Comparison of ENCODE assay signal across 8 cellular contexts in the genomic region with DNA sequence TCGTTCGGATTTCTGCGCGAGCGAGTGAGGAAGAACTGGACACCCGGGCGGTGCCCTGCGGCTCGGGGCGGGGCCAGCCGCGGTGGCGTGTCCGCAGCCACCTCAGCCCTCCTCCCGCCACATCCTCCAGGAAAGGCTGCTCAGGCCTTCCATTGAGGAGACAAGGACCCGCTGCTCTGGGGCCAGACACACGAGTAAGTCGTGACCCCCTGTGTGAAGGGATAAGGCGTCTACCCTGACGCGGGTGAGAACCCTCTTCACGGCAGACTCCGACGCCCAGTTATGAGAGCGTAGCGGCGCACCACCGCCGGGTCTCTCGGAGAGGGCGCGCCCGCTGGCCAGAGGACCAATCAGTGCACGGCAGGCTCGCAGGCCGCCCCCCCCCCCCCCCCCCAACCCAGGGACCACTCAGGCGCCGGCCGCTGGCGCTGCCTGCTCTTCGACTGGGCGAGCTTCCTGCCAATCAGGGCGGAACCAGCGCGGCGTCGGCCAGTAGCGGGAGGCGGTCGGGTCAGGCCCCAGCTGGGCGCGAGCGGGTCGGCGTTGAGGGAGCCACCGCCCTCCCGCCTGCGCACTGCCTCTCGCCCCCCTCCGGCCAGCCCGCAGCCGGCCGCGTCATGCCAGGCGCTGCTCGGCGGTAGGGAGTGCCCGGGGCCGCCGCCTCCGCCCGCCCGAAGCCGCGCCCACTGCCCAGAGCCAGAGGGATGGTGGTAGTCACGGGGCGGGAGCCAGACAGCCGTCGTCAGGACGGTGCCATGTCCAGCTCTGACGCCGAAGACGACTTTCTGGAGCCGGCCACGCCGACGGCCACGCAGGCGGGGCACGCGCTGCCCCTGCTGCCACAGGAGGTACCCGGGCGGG. TPM values are rescaled to one million over a fixed set of nuclear protein-coding genes. Genes with fewer than 3 reads are reported as not detected.
DNase-seq lines count a peak whose midpoint lies in the region; ATAC-seq and TF ChIP-seq lines count a peak whose summit lies in the region.

Gene KCTD7, plus strand, starts transcription at position 521 of the 861 bp plus-strand sequence. Its CDS starts 184 bp downstream, at position 705.

- peaks cover 6% of the 10 kb centered on the region for H3K27me3 Mint-ChIP-seq in progenitor cell of endocrine pancreas

- peak within 1 kb of the TSS; percentile 87 for H3K4me3 Mint-ChIP-seq in progenitor cell of endocrine pancreas (ENCODE audit: low read depth)

- TF ChIP-seq CTCF in progenitor cell of endocrine pancreas (IDR thresholded peaks at IDR 0.05; ENCODE audit: unreplicated experiment) (no peak), upper lobe of right lung (IDR thresholded peaks at IDR 0.05) (no peak)

- H3K36me3 Mint-ChIP-seq in progenitor cell of endocrine pancreas (ENCODE audit: insufficient read depth) = peaks cover 2% of the 10 kb centered on the region

- intact Hi-C loops in T-helper 1 cell treated with Interleukin-12 subunit alpha and Interleukin-12 subunit beta and Interleukin-4 antibody, amounts not matched to agents 30 ng/mL and 1 ng/mL, for 36 hours (cut with micrococcal nuclease) = loop anchor here (1.0 to 2.0 kb wide), 12 partner anchors 26 to 756 kb away; partner anchors contain the start of genes ASL, RABGEF1, TYW1 and VKORC1L1
- intact Hi-C loops in left cardiac atrium (cut with DNase I) (loop anchor here in 1 of 2 donors (5.0 kb wide), 1 partner anchor 36 kb away; no protein-coding TSS in a partner anchor), upper lobe of right lung (cut with DNase I) (no loop called here)

- H3K4me1 Mint-ChIP-seq in progenitor cell of endocrine pancreas (ENCODE audit: low read depth) = peaks cover 4% of the 10 kb centered on the region

- peak within 1 kb of the TSS; percentile 93 for H3K27ac Mint-ChIP-seq in progenitor cell of endocrine pancreas

- H3K27ac ChIP-seq in upper lobe of right lung = peak within 1 kb of the TSS; percentile 96

- no peaks in the 10 kb centered on the region for H3K9me3 Mint-ChIP-seq in progenitor cell of endocrine pancreas (ENCODE audit: low read depth)

- H3K36me3 ChIP-seq in upper lobe of right lung = peaks cover 6% of the 10 kb centered on the region

- DNase-seq in NCI-H1694 (lab: John Stamatoyannopoulos, UW) (peak; percentile 89), amniotic stem cell (lab: John Stamatoyannopoulos, UW) (peak; percentile 94), left cardiac atrium (peak; percentile 99), progenitor cell of endocrine pancreas (ENCODE audit: low spot score, unreplicated experiment) (peak; percentile 95), upper lobe of right lung (peak; percentile 100)

- ATAC-seq in GM18498 (IDR thresholded peaks at IDR 0.05; ENCODE audit: unreplicated experiment) (peak; percentile 93), HG02885 (IDR thresholded peaks at IDR 0.05; ENCODE audit: poor library complexity, unreplicated experiment) (peak; percentile 89), left cardiac atrium (peak; percentile 94 to 96), upper lobe of right lung (peak; percentile 96)

- no peaks in the 10 kb centered on the region for H3K27me3 ChIP-seq in upper lobe of right lung

- H3K4me3 ChIP-seq in upper lobe of right lung = peak within 1 kb of the TSS; percentile 71

- H3K9me3 ChIP-seq in upper lobe of right lung = no peaks in the 10 kb centered on the region

- peaks cover 33% of the 10 kb centered on the region for H3K4me1 ChIP-seq in upper lobe of right lung

RNA-seq across cellular contexts. Expression of gene KCTD7, which starts in this region (rescaled TPM):
- 26.5 and 28.0 TPM in 2 replicates for total RNA-seq in T-helper 1 cell treated with Interleukin-12 subunit alpha and Interleukin-12 subunit beta and Interleukin-4 antibody, amounts not matched to agents 30 ng/mL and 1 ng/mL, for 36 hours
- total RNA-seq in left cardiac atrium (10 to 100 TPM in 1 of 2 donors, 1 to 10 TPM in 1; 9.2 to 11.3 TPM), progenitor cell of endocrine pancreas (8.5 and 12.3 TPM in 2 replicates), upper lobe of right lung (12.5 TPM)

Comparison
In these comparisons a context has a peak if more than half of its experiments do, and no peak if none do; other contexts are left out.
1. Peak in every context shown above with its lines: DNase-seq, ATAC-seq, H3K4me3 ChIP-seq and H3K27ac ChIP-seq.